ENCODE assay signal across 8 cellular contexts in genomic region chr1:185317886-185318310, GRCh38. TPM values are rescaled to one million over a fixed set of nuclear protein-coding genes. Genes with fewer than 3 reads are reported as not detected.
DNase-seq lines count a peak whose midpoint lies in the region; ATAC-seq and TF ChIP-seq lines count a peak whose summit lies in the region.

No MANE protein-coding gene starts in this region.

- no peaks in the 10 kb centered on the region for H3K36me3 ChIP-seq in esophagus muscularis mucosa
- no peaks in the 10 kb centered on the region for H3K36me3 ChIP-seq in neuron (ENCODE audit: insufficient read depth, low read length)
- H3K36me3 ChIP-seq in testis (ENCODE audit: low read depth, missing control alignments), result no peaks in the 10 kb centered on the region

- H3K4me1 ChIP-seq in esophagus muscularis mucosa, result peaks cover 13 to 36% (median 33%) of the 10 kb centered on the region in 4 donors
- H3K4me1 ChIP-seq in neuron (ENCODE audit: insufficient read depth, low read length), result peaks cover 34% of the 10 kb centered on the region
- peaks cover 23% of the 10 kb centered on the region for H3K4me1 ChIP-seq in testis

- peak overlapping the region; percentile 27 for H2AFZ ChIP-seq in neuron (ENCODE audit: low read depth, low read length)

- ATAC-seq in GM18517 (IDR thresholded peaks at IDR 0.05; ENCODE audit: unreplicated experiment) (peak; percentile 49), HG03039 (IDR thresholded peaks at IDR 0.05; ENCODE audit: unreplicated experiment) (peak; percentile 31)

- TF ChIP-seq CTCF in 22Rv1 (IDR thresholded peaks at IDR 0.05), result no peak
- no peak for TF ChIP-seq CTCF in esophagus muscularis mucosa (IDR thresholded peaks at IDR 0.05)
- no peak for TF ChIP-seq CTCF in testis (IDR thresholded peaks at IDR 0.05)

- H3K27me3 ChIP-seq in esophagus muscularis mucosa (no peaks in the 10 kb centered on the region), neuron (ENCODE audit: insufficient read depth, low read length) (no peaks in the 10 kb centered on the region), testis (no peaks in the 10 kb centered on the region)

- 34% methylated on average over 11 of the region's 11 CpGs for WGBS in esophagus muscularis mucosa
- WGBS in testis, 2 donors, result 17 to 19% methylated on average over 11 of the region's 11 CpGs

- DNase-seq in NCI-H345 (lab: John Stamatoyannopoulos, UW) (peak; percentile 54), esophagus muscularis mucosa (ENCODE audit: extremely low spot score) (no peak), testis (peak; percentile 41)
- DNase-seq in activated CD8-positive, alpha-beta memory T cell treated with anti-CD3 and anti-CD28 coated beads, Interleukin-2, amount 50 U/mL, for 24 hours (ENCODE audit: extremely low read depth), result peak; percentile 18

- no peak for TF ChIP-seq POLR2A in esophagus muscularis mucosa (IDR thresholded peaks at IDR 0.05; ENCODE audit: low read depth)
- no peak for TF ChIP-seq POLR2A in testis (IDR thresholded peaks at IDR 0.05)

- intact Hi-C loops in esophagus muscularis mucosa (cut with DNase I) (loop anchor here (10.0 kb wide), 2 partner anchors 163 to 357 kb away; partner anchors contain the start of genes SWT1 and TRMT1L), testis (cut with DNase I; ENCODE audit: low total_unique reads) (no loop called here)

- H3K27ac ChIP-seq in 22Rv1 (peak overlapping the region; percentile 89), esophagus muscularis mucosa (replicated peaks in 1 of 4) (peak overlapping the region; percentile 93 to 98 (median 96)), testis (peak overlapping the region; percentile 86 to 92)

- H3K9me3 ChIP-seq in esophagus muscularis mucosa (no peaks in the 10 kb centered on the region), neuron (ENCODE audit: low read length) (no peaks in the 10 kb centered on the region), testis (no peaks in the 10 kb centered on the region)

- no peak for TF ChIP-seq EP300 in esophagus muscularis mucosa (IDR thresholded peaks at IDR 0.05)

- H3K4me3 ChIP-seq in esophagus muscularis mucosa (peak overlapping the region; percentile 83 to 96 (median 92)), neuron (ENCODE audit: low read length) (peak overlapping the region; percentile 87), testis (peak overlapping the region; percentile 92 to 97)

RNA-seq across cellular contexts. Expression of gene IVNS1ABP, which starts 0.9 kb away (rescaled TPM):
- 10 to 100 TPM; 19.8 to 51.2 (median 30.5) TPM for total RNA-seq in esophagus muscularis mucosa
- total RNA-seq in testis, result 10 to 100 TPM; 78.3 to 94.6 TPM
- 58.9 TPM for polyA plus RNA-seq in testis (ENCODE audit: insufficient read depth, low read depth, low replicate concordance)
